8 cellular contexts compared by ENCODE assay signal in genomic region chr3:97793415-97794019, GRCh38. TPM values are rescaled to one million over a fixed set of nuclear protein-coding genes. Genes with fewer than 3 reads are reported as not detected.
DNase-seq lines count a peak whose midpoint lies in the region; ATAC-seq and TF ChIP-seq lines count a peak whose summit lies in the region.

No MANE protein-coding gene starts in this region.

- peak; percentile 57 for TF ChIP-seq CTCF in HL-60 (IDR thresholded peaks at IDR 0.05; ENCODE audit: insufficient read depth, low read length)
- peak; percentile 80 to 89 (median 80) for TF ChIP-seq CTCF in vagina (IDR thresholded peaks at IDR 0.05)

- in situ Hi-C loops in Caki2 (cut with HindIII; ENCODE audit: low pct_unique_long_range_greater_than_20kb, low sequenced_read_pairs): no loop called here

- H3K9me3 ChIP-seq in vagina: no peaks in the 10 kb centered on the region

- ATAC-seq in GM19023 (IDR thresholded peaks at IDR 0.05; ENCODE audit: unreplicated experiment) (peak; percentile 54), left lobe of liver (peak; percentile 83)

- no peak for TF ChIP-seq POLR2A in vagina (IDR thresholded peaks at IDR 0.05)

- no peak overlapping the region for H3K4me3 ChIP-seq in HL-60 (replicated peaks; ENCODE audit: insufficient read depth, low read length)
- no peak overlapping the region for H3K4me3 ChIP-seq in vagina

- H3K27ac ChIP-seq in HL-60 (replicated peaks): no peak overlapping the region
- no peak overlapping the region for H3K27ac ChIP-seq in vagina

- DNase-seq in Caki2 (ENCODE audit: low read depth) (peak; percentile 27), HL-60 (ENCODE audit: low read depth in 1 of 2, low spot score in 1 of 2) (peak in 1 of 2 experiments; percentile 18), NCI-H82 treated with DMSO at 0.1 percent for 48 hours (lab: John Stamatoyannopoulos, UW; ENCODE audit: unreplicated experiment) (peak; percentile 40), left lobe of liver (ENCODE audit: low spot score) (no peak), vagina (ENCODE audit: extremely low spot score in 2 of 2) (no peak)
- peak; percentile 56 for DNase-seq in central memory CD4-positive, alpha-beta T cell
- no peak for DNase-seq in activated CD8-positive, alpha-beta memory T cell treated with anti-CD3 and anti-CD28 coated beads, Interleukin-2, amount 50 U/mL, for 48 hours

- H3K36me3 ChIP-seq in vagina: no peaks in the 10 kb centered on the region

- intact Hi-C loops in vagina (cut with DNase I): loop anchor here (5.0 kb wide), 1 partner anchor 229 kb away; no protein-coding TSS in a partner anchor

- no peaks in the 10 kb centered on the region for H3K27me3 ChIP-seq in HL-60 (ENCODE audit: insufficient read depth, poor library complexity, severe bottlenecking)
- no peaks in the 10 kb centered on the region for H3K27me3 ChIP-seq in vagina

- H3K4me1 ChIP-seq in vagina: no peaks in the 10 kb centered on the region

RNA-seq across cellular contexts. Expression of gene CRYBG3, which starts 28.3 kb away (rescaled TPM):
- total RNA-seq in Caki2 (2014; rRNA removed; shearing (Covaris generic); ENCODE audit: low replicate concordance): 2.0 and 3.2 TPM in 2 replicates
- total RNA-seq in left lobe of liver (4.7 TPM), vagina (22.6 TPM)

RNA-seq across cellular contexts. Expression of gene ARL6, which starts 29.0 kb away (rescaled TPM):
- total RNA-seq in Caki2 (2014; rRNA removed; shearing (Covaris generic); ENCODE audit: low replicate concordance): 2.0 and 4.1 TPM in 2 replicates
- 2.7 TPM for total RNA-seq in left lobe of liver
- 15.7 TPM for total RNA-seq in vagina

Comparison
In these comparisons a context has a peak if more than half of its experiments do, and no peak if none do; other contexts are left out.
1. DNase-seq: peak in Caki2 (single experiment), NCI-H82 treated with DMSO at 0.1 percent for 48 hours (single experiment) and central memory CD4-positive, alpha-beta T cell (single experiment); none in left lobe of liver (single experiment), vagina (0 of 2) and activated CD8-positive, alpha-beta memory T cell treated with anti-CD3 and anti-CD28 coated beads, Interleukin-2, amount 50 U/mL, for 48 hours (single experiment).